Comparison of ENCODE assay signal across 8 cellular contexts in genomic region chr3:132417695-132418520, GRCh38. TPM values are rescaled to one million over a fixed set of nuclear protein-coding genes. Genes with fewer than 3 reads are reported as not detected.
DNase-seq lines count a peak whose midpoint lies in the region; ATAC-seq and TF ChIP-seq lines count a peak whose summit lies in the region.

No MANE protein-coding gene starts in this region.

- peak overlapping the region; percentile 61 for H3K27ac ChIP-seq in neural progenitor cell
- H3K27ac ChIP-seq in upper lobe of left lung: peak overlapping the region; percentile 89 to 96 (median 92)

- peaks cover 14% of the 10 kb centered on the region for H3F3A ChIP-seq in neural progenitor cell (ENCODE audit: low read depth)

- H3K9me3 ChIP-seq in neural progenitor cell (ENCODE audit: low read depth): no peaks in the 10 kb centered on the region
- H3K9me3 ChIP-seq in upper lobe of left lung: no peaks in the 10 kb centered on the region

- H3K36me3 ChIP-seq in neural progenitor cell (no peaks in the 10 kb centered on the region), upper lobe of left lung (no peaks in the 10 kb centered on the region)

- H3K4me3 Mint-ChIP-seq in activated T-cell treated with anti-CD3 and anti-CD28 coated beads, Interleukin-2, amount 50 U/mL, for 4 hours: peak overlapping the region; percentile 100
- peak overlapping the region; percentile 99 for H3K4me3 Mint-ChIP-seq in neural progenitor cell

- peaks cover 19% of the 10 kb centered on the region for H3K4me1 ChIP-seq in neural progenitor cell
- peaks cover 17 to 30% (median 19%) of the 10 kb centered on the region in 4 donors for H3K4me1 ChIP-seq in upper lobe of left lung

- ATAC-seq in GM19328 (IDR thresholded peaks at IDR 0.05; ENCODE audit: unreplicated experiment) (peak; percentile 43), HG03439 (IDR thresholded peaks at IDR 0.05; ENCODE audit: unreplicated experiment) (peak; percentile 53), upper lobe of left lung (ENCODE audit: low FRiP score in 2 of 2) (peak; percentile 68 to 69)
- ATAC-seq in activated T-cell treated with anti-CD3 and anti-CD28 coated beads, Interleukin-2, amount 50 U/mL, for 4 hours: peak; percentile 49 to 50

- H3K4me2 ChIP-seq in neural progenitor cell: peak overlapping the region; percentile 90

- 0 to 1% methylated on average over 22 to 32 of the region's 32 CpGs for WGBS in upper lobe of left lung, 2 donors

- H3K4me3 ChIP-seq in fibroblast of villous mesenchyme (ENCODE audit: low read depth, low read length) (peak overlapping the region; percentile 100), neural progenitor cell (peak overlapping the region; percentile 74), upper lobe of left lung (peak overlapping the region; percentile 80 to 99 (median 92))

- H3K27me3 ChIP-seq in neural progenitor cell: no peaks in the 10 kb centered on the region
- no peaks in the 10 kb centered on the region for H3K27me3 ChIP-seq in upper lobe of left lung

- no peaks in the 10 kb centered on the region for H4K20me1 ChIP-seq in neural progenitor cell (ENCODE audit: low read depth)

- peaks cover 7% of the 10 kb centered on the region for H3K36me3 Mint-ChIP-seq in activated T-cell treated with anti-CD3 and anti-CD28 coated beads, Interleukin-2, amount 50 U/mL, for 4 hours (ENCODE audit: insufficient read depth)
- peaks cover 2% of the 10 kb centered on the region for H3K36me3 Mint-ChIP-seq in neural progenitor cell

- TF ChIP-seq CTCF in fibroblast of villous mesenchyme (IDR thresholded peaks at IDR 0.05; ENCODE audit: insufficient read depth, low read depth, low read length): no peak
- TF ChIP-seq CTCF in neural progenitor cell (IDR thresholded peaks at IDR 0.05): no peak
- TF ChIP-seq CTCF in upper lobe of left lung (IDR thresholded peaks at IDR 0.05): no peak

- peak in 2 of 4 donors; percentile 4 to 41 for TF ChIP-seq POLR2A in upper lobe of left lung (IDR thresholded peaks at IDR 0.05)

- DNase-seq in COR-L47 (lab: John Stamatoyannopoulos, UW) (peak; percentile 68), NCI-H69 (lab: John Stamatoyannopoulos, UW) (peak; percentile 63), fibroblast of villous mesenchyme (ENCODE audit: low read depth) (peak; percentile 78), neural progenitor cell (ENCODE audit: low spot score) (peak; percentile 68), upper lobe of left lung (peak in 1 of 2 donors; percentile 65)
- DNase-seq in activated T-cell treated with anti-CD3 and anti-CD28 coated beads, Interleukin-2, amount 50 U/mL, for 4 hours: no peak

- peak overlapping the region; percentile 98 for H2AFZ ChIP-seq in neural progenitor cell (replicated peaks)

- peaks cover 32% of the 10 kb centered on the region for H3K4me1 Mint-ChIP-seq in activated T-cell treated with anti-CD3 and anti-CD28 coated beads, Interleukin-2, amount 50 U/mL, for 4 hours (ENCODE audit: low read depth)
- H3K4me1 Mint-ChIP-seq in neural progenitor cell: peaks cover 16% of the 10 kb centered on the region

- peak overlapping the region; percentile 98 for H3K27ac Mint-ChIP-seq in neural progenitor cell

- H3K27me3 Mint-ChIP-seq in activated T-cell treated with anti-CD3 and anti-CD28 coated beads, Interleukin-2, amount 50 U/mL, for 4 hours (ENCODE audit: low read depth): no peaks in the 10 kb centered on the region
- peaks cover 4% of the 10 kb centered on the region for H3K27me3 Mint-ChIP-seq in neural progenitor cell (ENCODE audit: insufficient read depth, low read depth)

- H3K9ac ChIP-seq in neural progenitor cell: peak overlapping the region; percentile 85

- peaks cover 54% of the 10 kb centered on the region for H3K79me2 ChIP-seq in neural progenitor cell (ENCODE audit: low read depth)

- TF ChIP-seq EP300 in upper lobe of left lung (IDR thresholded peaks at IDR 0.05): no peak

- H3K9me3 Mint-ChIP-seq in activated T-cell treated with anti-CD3 and anti-CD28 coated beads, Interleukin-2, amount 50 U/mL, for 4 hours: no peaks in the 10 kb centered on the region
- no peaks in the 10 kb centered on the region for H3K9me3 Mint-ChIP-seq in neural progenitor cell

RNA-seq across cellular contexts. Expression of gene DNAJC13, which starts 0.6 kb away (rescaled TPM):
- total RNA-seq in activated T-cell treated with anti-CD3 and anti-CD28 coated beads, Interleukin-2, amount 50 U/mL, for 4 hours: 10 to 100 TPM; 16.5 to 16.8 (median 16.8) TPM
- total RNA-seq in fibroblast of villous mesenchyme (91.8 and 107 TPM in 2 replicates), neural progenitor cell (ENCODE audit: low replicate concordance) (35.7 and 36.3 TPM in 2 replicates), upper lobe of left lung (10 to 100 TPM; 29.1 to 54.9 (median 35.1) TPM)
